8 cellular contexts compared by ENCODE assay signal in the genomic region with DNA sequence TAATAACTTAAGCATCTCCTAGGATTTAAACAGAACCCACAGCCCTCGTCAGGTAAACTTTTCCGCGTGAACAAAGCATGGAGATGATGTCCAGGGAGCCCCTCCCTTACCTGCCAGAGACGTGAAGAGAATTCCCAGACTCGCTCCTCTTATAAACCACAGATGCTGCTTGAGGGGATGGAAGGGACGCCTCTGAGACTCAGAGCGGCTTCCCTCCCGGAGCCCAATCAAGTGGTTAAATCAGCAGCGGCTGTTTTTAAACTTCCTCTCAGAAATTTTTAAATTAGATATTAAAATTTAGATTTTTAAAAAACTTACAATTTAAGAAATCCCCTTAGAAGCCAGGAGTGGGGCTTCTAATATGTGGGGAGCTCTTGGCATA.
DNase-seq lines count a peak whose midpoint lies in the region; ATAC-seq and TF ChIP-seq lines count a peak whose summit lies in the region.

No MANE protein-coding gene starts in this region.

- TF ChIP-seq POLR2A in upper lobe of left lung (IDR thresholded peaks at IDR 0.05): no peak

- peaks cover 98% of the 10 kb centered on the region for H3K4me1 Mint-ChIP-seq in activated naive CD4-positive, alpha-beta T cell treated with anti-CD3 and anti-CD28 coated beads, Interleukin-2, amount 50 U/mL, for 24 hours

- H3K4me1 ChIP-seq in RWPE2 (ENCODE audit: insufficient read depth, poor library complexity, severe bottlenecking) (peaks cover 8% of the 10 kb centered on the region), upper lobe of left lung (peaks cover 58 to 66% (median 62%) of the 10 kb centered on the region in 4 donors)

- H3K36me3 ChIP-seq in RWPE2 (ENCODE audit: low read depth) (no peaks in the 10 kb centered on the region), upper lobe of left lung (no peaks in the 10 kb centered on the region)

- H3K9me3 ChIP-seq in RWPE2 (ENCODE audit: severe bottlenecking) (peaks cover 2% of the 10 kb centered on the region), upper lobe of left lung (no peaks in the 10 kb centered on the region)

- whole genome bisulfite sequencing in upper lobe of left lung, 2 donors: 71 to 78% methylated on average over 9 of the region's 9 CpGs

- H3K27ac Mint-ChIP-seq in activated naive CD4-positive, alpha-beta T cell treated with anti-CD3 and anti-CD28 coated beads, Interleukin-2, amount 50 U/mL, for 24 hours: peak overlapping the region; percentile 99

- H3K36me3 Mint-ChIP-seq in activated naive CD4-positive, alpha-beta T cell treated with anti-CD3 and anti-CD28 coated beads, Interleukin-2, amount 50 U/mL, for 24 hours: peaks cover 2% of the 10 kb centered on the region

- H3K9me3 Mint-ChIP-seq in activated naive CD4-positive, alpha-beta T cell treated with anti-CD3 and anti-CD28 coated beads, Interleukin-2, amount 50 U/mL, for 24 hours: no peaks in the 10 kb centered on the region

- no peak for DNase-seq in activated naive CD4-positive, alpha-beta T cell treated with anti-CD3 and anti-CD28 coated beads, Interleukin-2, amount 50 U/mL, for 16 hours
- no peak for DNase-seq in RWPE2 (ENCODE audit: low spot score)
- no peak for DNase-seq in upper lobe of left lung
- DNase-seq in CD1c-positive myeloid dendritic cell (ENCODE audit: extremely low spot score): no peak
- DNase-seq in NCI-H82 treated with DMSO at 0.1 percent for 48 hours (lab: John Stamatoyannopoulos, UW; ENCODE audit: unreplicated experiment): no peak

- peak overlapping the region; percentile 85 for H3K4me3 Mint-ChIP-seq in activated naive CD4-positive, alpha-beta T cell treated with anti-CD3 and anti-CD28 coated beads, Interleukin-2, amount 50 U/mL, for 24 hours

- no peaks in the 10 kb centered on the region for H3K27me3 ChIP-seq in RWPE2 (ENCODE audit: insufficient read depth, poor library complexity, severe bottlenecking)
- H3K27me3 ChIP-seq in layer of hippocampus (ENCODE audit: control insufficient read depth, insufficient read depth, low read length): no peaks in the 10 kb centered on the region
- H3K27me3 ChIP-seq in upper lobe of left lung: no peaks in the 10 kb centered on the region

- ATAC-seq in RWPE2 (ENCODE audit: low read depth) (no peak), upper lobe of left lung (ENCODE audit: low FRiP score in 2 of 2) (no peak), GM18870 (IDR thresholded peaks at IDR 0.05; ENCODE audit: unreplicated experiment) (no peak)

- no peaks in the 10 kb centered on the region for H3K27me3 Mint-ChIP-seq in activated naive CD4-positive, alpha-beta T cell treated with anti-CD3 and anti-CD28 coated beads, Interleukin-2, amount 50 U/mL, for 24 hours

- H3K4me3 ChIP-seq in RWPE2 (ENCODE audit: severe bottlenecking): no peak overlapping the region
- no peak overlapping the region for H3K4me3 ChIP-seq in upper lobe of left lung

- TF ChIP-seq EP300 in upper lobe of left lung (IDR thresholded peaks at IDR 0.05): no peak

- TF ChIP-seq CTCF in RWPE2 (IDR thresholded peaks at IDR 0.05; ENCODE audit: poor library complexity, severe bottlenecking) (no peak), upper lobe of left lung (IDR thresholded peaks at IDR 0.05) (no peak)

- H3K27ac ChIP-seq in RWPE2 (ENCODE audit: poor library complexity, severe bottlenecking): peak overlapping the region; percentile 8
- H3K27ac ChIP-seq in layer of hippocampus (ENCODE audit: low read depth, low read length): peak overlapping the region; percentile 78
- peak overlapping the region; percentile 79 to 91 (median 86) for H3K27ac ChIP-seq in upper lobe of left lung

Comparison
In these comparisons a context has a peak if more than half of its experiments do, and no peak if none do; other contexts are left out.
1. H3K27ac ChIP-seq: peak in every context shown above with its lines; median percentile 86 in upper lobe of left lung; 78 in layer of hippocampus; 8 in RWPE2.